2 cellular contexts compared by ENCODE assay signal in genomic region chr1:35683012-35683411, GRCh38.
TF ChIP-seq lines count a peak whose summit lies in the region.

No MANE protein-coding gene starts in this region.

TF ChIP-seq in GM23338, 12 proteins besides CTCF, POLR2A, EP300 and RAD21:
- TF ChIP-seq CREB1 (CRISPR knock-in tag; IDR thresholded peaks at IDR 0.05; ENCODE audit: low read depth) (no peak), EZH2 (IDR thresholded peaks at IDR 0.05; ENCODE audit: low read depth, unreplicated experiment) (no peak), POLR2AphosphoS5 (IDR thresholded peaks at IDR 0.05; ENCODE audit: low read depth) (no peak), EZH2phosphoT487 (IDR thresholded peaks at IDR 0.05; ENCODE audit: unreplicated experiment) (no peak), REST (IDR thresholded peaks at IDR 0.05; ENCODE audit: unreplicated experiment) (no peak), ETS1 (IDR thresholded peaks at IDR 0.05) (no peak), ZNF331 (CRISPR knock-in tag; IDR thresholded peaks at IDR 0.05; ENCODE audit: low read depth) (no peak), JUNB (IDR thresholded peaks at IDR 0.05; ENCODE audit: unreplicated experiment) (no peak), STAT1 (IDR thresholded peaks at IDR 0.05; ENCODE audit: unreplicated experiment) (no peak), NANOG (IDR thresholded peaks at IDR 0.05; ENCODE audit: borderline replicate concordance) (no peak), ZNF462 (CRISPR knock-in tag; IDR thresholded peaks at IDR 0.05) (no peak), ZNF114 (CRISPR knock-in tag; IDR thresholded peaks at IDR 0.05) (no peak)
TF ChIP-seq in GM23338: peak in this region for 0.

TF ChIP-seq in GM12878, 131 proteins besides CTCF, POLR2A, EP300 and RAD21:
- peak in 1 of 2 experiments; percentile 23; a peak in 1 of 4 replicates for TF ChIP-seq IKZF2 (IDR thresholded peaks at IDR 0.05)
- peak; percentile 82; the same call in 1 of the 2 replicates for TF ChIP-seq SPI1 (IDR thresholded peaks at IDR 0.05; ENCODE audit: borderline replicate concordance, insufficient read depth, low read depth, low read length)
- 0 out of 2 replicates have a peak, but pooled peaks have one; percentile 33 for TF ChIP-seq NBN (IDR thresholded peaks at IDR 0.05)
- no peak for TF ChIP-seq NR2C2 (IDR thresholded peaks at IDR 0.05; ENCODE audit: borderline replicate concordance, control insufficient read depth, insufficient read length, low read depth)
- TF ChIP-seq E2F8 (IDR thresholded peaks at IDR 0.05; ENCODE audit: low read depth, partially characterized antibody): no peak
TF ChIP-seq in GM12878: peak in this region for 3.
